Comparison of ENCODE assay signal across 28 cellular contexts in the genomic region with DNA sequence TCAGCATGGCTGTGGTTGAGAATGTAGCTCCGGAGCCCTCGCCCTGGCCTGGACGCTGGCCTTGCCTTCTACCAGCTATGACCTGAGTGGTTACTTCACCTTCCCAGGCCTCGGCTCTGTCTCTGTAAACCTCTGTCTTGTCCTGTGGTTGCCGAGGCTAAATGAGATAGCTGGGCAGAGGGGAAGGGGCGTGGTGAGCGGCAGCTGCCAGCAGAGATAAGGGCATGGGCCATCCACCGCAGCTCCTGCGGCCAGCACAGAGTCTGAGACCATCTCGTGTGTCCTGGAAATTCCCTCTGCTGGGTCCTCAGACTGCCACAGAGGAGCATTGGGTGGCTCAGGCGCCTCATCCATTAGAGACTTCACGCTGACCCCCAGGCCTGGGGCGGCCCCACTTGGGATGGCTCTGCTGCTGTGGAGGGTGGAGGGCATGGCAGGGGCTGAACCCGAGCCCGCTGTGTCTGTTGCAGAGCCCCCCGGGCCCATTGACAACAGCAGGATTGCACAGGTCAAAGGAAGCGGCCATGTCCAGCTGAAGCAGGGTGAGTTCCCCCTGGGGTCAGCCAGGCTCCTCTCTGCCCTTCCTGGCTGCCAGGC. TPM values are rescaled to one million over a fixed set of nuclear protein-coding genes. Genes with fewer than 3 reads are reported as not detected.
DNase-seq lines count a peak whose midpoint lies in the region; ATAC-seq and TF ChIP-seq lines count a peak whose summit lies in the region.
"Had no signal": no experiment of that assay in that cellular context is flagged by ENCODE, and none has a peak within 500 bp of the region (broad histone marks: within the 10 kb centered on the region; RNA-seq: fewer than 3 reads in every experiment).

No MANE protein-coding gene starts in this region.

- DNase-seq in BE2C: peak; percentile 65
- DNase-seq in CD8-positive, alpha-beta T cell: no peak
- DNase-seq in UCSD-AML1 (lab: John Stamatoyannopoulos, UW; ENCODE audit: unreplicated experiment): peak; percentile 71
- peak; percentile 31 to 40 (median 39) for DNase-seq in immature natural killer cell
- no peak for DNase-seq in NCI-H345 treated with DMSO at 0.1 percent for 48 hours (lab: John Stamatoyannopoulos, UW; ENCODE audit: unreplicated experiment)
- DNase-seq in NCI-H2227 treated with DMSO at 0.1 percent for 48 hours (lab: John Stamatoyannopoulos, UW): no peak
- no peak for DNase-seq in SW 1271 (lab: John Stamatoyannopoulos, UW)
- DNase-seq: activated CD8-positive, alpha-beta memory T cell treated with anti-CD3 and anti-CD28 coated beads for 24 hours; activated effector memory CD4-positive, alpha-beta T cell treated with Interleukin-2 at 50 U/mL for 16 hours; Caco-2; cortex of kidney; DMS79 treated with DMSO at 0.1 percent for 48 hours; glutamatergic neuron; GOT3; HFFc6; kidney; left ventricle myocardium superior; mesendoderm; NCI-H146; NCI-H345; NCI-H748 treated with DMSO at 0.1 percent for 48 hours; SJCRH30; stimulated activated CD4-positive, alpha-beta T cell treated with anti-CD3 and anti-CD28 coated beads, Interleukin-4, amount 100 ng/mL, for 1 hour; T1000; transverse colon had no signal

- CTCF ChIA-PET in CD8-positive, alpha-beta T cell (lab: Charles Lee): interaction anchor here (0.9 to 1.5 kb wide), 2 partner anchors 10 to 30 kb away, joined by 3 to 5 read pairs; no protein-coding TSS in a partner anchor

- H3K27me3 Mint-ChIP-seq in CD8-positive, alpha-beta T cell (ENCODE audit: low read depth): no peaks in the 10 kb centered on the region
- H3K27me3 Mint-ChIP-seq in immature natural killer cell (ENCODE audit: low read depth in 3 of 3): peaks cover 7 to 15% (median 9%) of the 10 kb centered on the region in 3 donors
- H3K27me3 Mint-ChIP-seq: progenitor cell of endocrine pancreas had no signal

- intact Hi-C loops in CD8-positive, alpha-beta T cell (cut with DNase I, micrococcal nuclease): no loop called here

- no peak overlapping the region for H3K4me3 ChIP-seq in BE2C (ENCODE audit: low read depth, low read length)
- H3K4me3 ChIP-seq in CD8-positive, alpha-beta T cell (ENCODE audit: low read depth, low read length): no peak overlapping the region
- H3K4me3 ChIP-seq: BLaER1 treated with 17β-estradiol and CSF1 and Interleukin-3, amounts not matched to agents 10 nM and 100 nM; right lobe of liver; SJCRH30; transverse colon had no signal

- no peak overlapping the region for H3K27ac ChIP-seq in CD8-positive, alpha-beta T cell (ENCODE audit: low read depth, low read length)
- H3K27ac ChIP-seq: right lobe of liver, SJCRH30, transverse colon had no signal

- peaks cover 72% of the 10 kb centered on the region for H3K36me3 Mint-ChIP-seq in CD8-positive, alpha-beta T cell
- H3K36me3 Mint-ChIP-seq in immature natural killer cell: peaks cover 4 to 30% (median 9%) of the 10 kb centered on the region in 3 donors

- H3K9me3 ChIP-seq in BE2C: no peaks in the 10 kb centered on the region
- H3K9me3 ChIP-seq in CD8-positive, alpha-beta T cell (ENCODE audit: low read length): no peaks in the 10 kb centered on the region
- H3K9me3 ChIP-seq: BLaER1 treated with 17β-estradiol and CSF1 and Interleukin-3, amounts not matched to agents 10 nM and 100 nM; Caco-2; right lobe of liver; SJCRH30; transverse colon had no signal

- H3K4me1 Mint-ChIP-seq in CD8-positive, alpha-beta T cell (ENCODE audit: low read depth): peaks cover 23% of the 10 kb centered on the region
- H3K4me1 Mint-ChIP-seq in immature natural killer cell: peaks cover 14 to 28% of the 10 kb centered on the region in 2 donors

- peaks cover 18% of the 10 kb centered on the region for H3K4me1 ChIP-seq in BE2C
- H3K4me1 ChIP-seq in CD8-positive, alpha-beta T cell (ENCODE audit: insufficient read depth, low read length): peaks cover 19% of the 10 kb centered on the region

- no peaks in the 10 kb centered on the region for H3K9me3 Mint-ChIP-seq in CD8-positive, alpha-beta T cell
- H3K9me3 Mint-ChIP-seq in immature natural killer cell: no peaks in the 10 kb centered on the region
- H3K9me3 Mint-ChIP-seq: HFFc6 had no signal

- POLR2A ChIA-PET in CD8-positive, alpha-beta T cell (lab: Charles Lee): interaction anchor here (0.8 to 1.3 kb wide), 2 partner anchors 9 to 14 kb away, joined by 3 read pairs; no protein-coding TSS in a partner anchor

- no peak for TF ChIP-seq CTCF in BE2C (IDR thresholded peaks at IDR 0.05; ENCODE audit: low read depth, low read length)
- no peak for TF ChIP-seq CTCF in CD8-positive, alpha-beta T cell (IDR thresholded peaks at IDR 0.05)

- H3K27ac Mint-ChIP-seq in CD8-positive, alpha-beta T cell: peak overlapping the region; percentile 55
- peak overlapping the region in 3 of 6 donors; percentile 55 to 78 (median 76) for H3K27ac Mint-ChIP-seq in immature natural killer cell
- H3K27ac Mint-ChIP-seq: HFFc6, progenitor cell of endocrine pancreas had no signal

- H3K27me3 ChIP-seq in BE2C: no peaks in the 10 kb centered on the region
- H3K27me3 ChIP-seq in CD8-positive, alpha-beta T cell (ENCODE audit: insufficient read depth, low read length): no peaks in the 10 kb centered on the region
- H3K27me3 ChIP-seq: BLaER1 treated with 17β-estradiol and CSF1 and Interleukin-3, amounts not matched to agents 10 nM and 100 nM; right lobe of liver; SJCRH30; transverse colon had no signal

- ATAC-seq in CD8-positive, alpha-beta T cell: no peak
- ATAC-seq: left ventricle myocardium superior, right lobe of liver had no signal

- H3K36me3 ChIP-seq in BE2C: peaks cover 16% of the 10 kb centered on the region
- peaks cover 51% of the 10 kb centered on the region for H3K36me3 ChIP-seq in CD8-positive, alpha-beta T cell (ENCODE audit: insufficient read depth, low read length)

- no peak overlapping the region for H3K4me3 Mint-ChIP-seq in CD8-positive, alpha-beta T cell
- peak overlapping the region in 3 of 5 donors; percentile 33 to 54 (median 38) for H3K4me3 Mint-ChIP-seq in immature natural killer cell
- H3K4me3 Mint-ChIP-seq: HFFc6 had no signal

RNA-seq across cellular contexts. Expression of gene USP20, which starts 43.9 kb away (rescaled TPM):
- 95.4 TPM for polyA plus RNA-seq in BE2C (2012; ENCODE audit: insufficient read depth, insufficient read length, low read depth)
- total RNA-seq in CD8-positive, alpha-beta T cell: 10 to 100 TPM; 83.5 to 91.0 TPM
- polyA plus RNA-seq in immature natural killer cell: 10 to 100 TPM; 21.6 to 51.8 (median 25.1) TPM

RNA-seq across cellular contexts. Expression of gene C9orf78, which starts 44.1 kb away (rescaled TPM):
- polyA plus RNA-seq in BE2C (2012; ENCODE audit: insufficient read depth, insufficient read length, low read depth): 202 TPM
- total RNA-seq in CD8-positive, alpha-beta T cell: 100 to 1,000 TPM; 176 to 190 TPM
- 100 to 1,000 TPM; 147 to 196 (median 173) TPM for polyA plus RNA-seq in immature natural killer cell

RNA-seq across cellular contexts. Expression of gene TOR1A, which starts 55.3 kb away (rescaled TPM):
- 71.2 TPM for polyA plus RNA-seq in BE2C (2012; ENCODE audit: insufficient read depth, insufficient read length, low read depth)
- 10 to 100 TPM; 18.9 to 19.6 TPM for total RNA-seq in CD8-positive, alpha-beta T cell
- polyA plus RNA-seq in immature natural killer cell: 100 to 1,000 TPM in 2 of 3 donors, 10 to 100 TPM in 1; 89.3 to 131 (median 108) TPM

Comparison
In these comparisons a context has a peak if more than half of its experiments do, and no peak if none do; other contexts are left out.
1. DNase-seq: peak in BE2C (single experiment), UCSD-AML1 (single experiment) and immature natural killer cell (3 of 3); none in CD8-positive, alpha-beta T cell (0 of 7), NCI-H345 treated with DMSO at 0.1 percent for 48 hours (single experiment), NCI-H2227 treated with DMSO at 0.1 percent for 48 hours (single experiment) and SW 1271 (0 of 2).